8 cellular contexts compared by ENCODE assay signal in genomic region chr6:10555625-10556309, GRCh38. TPM values are rescaled to one million over a fixed set of nuclear protein-coding genes. Genes with fewer than 3 reads are reported as not detected.
DNase-seq lines count a peak whose midpoint lies in the region; ATAC-seq and TF ChIP-seq lines count a peak whose summit lies in the region.

No MANE protein-coding gene starts in this region.

- TF ChIP-seq CTCF in LNCaP clone FGC (IDR thresholded peaks at IDR 0.05; ENCODE audit: control insufficient read depth, extremely low read depth, insufficient read depth) = no peak

- peak overlapping the region; percentile 44 for H3K4me3 ChIP-seq in LNCaP clone FGC (ENCODE audit: low read depth, low read length)

- no peak for ATAC-seq in HG03354 (IDR thresholded peaks at IDR 0.05; ENCODE audit: poor library complexity, severe bottlenecking, unreplicated experiment)

- DNase-seq in LNCaP clone FGC (ENCODE audit: low read depth) (peak; percentile 37), T1000 (lab: John Stamatoyannopoulos, UW) (peak; percentile 11), globus pallidus (ENCODE audit: low spot score) (peak; percentile 62), occipital lobe (lab: John Stamatoyannopoulos, UW) (peak; percentile 34), RPMI8226 (no peak), SKM-1 treated with dmso at 0.1 percent for 144 hours (lab: John Stamatoyannopoulos, UW; ENCODE audit: unreplicated experiment) (no peak)
- no peak for DNase-seq in stimulated activated CD4-positive, alpha-beta T cell treated with anti-CD3 and anti-CD28 coated beads, Interleukin-4, amount 100 ng/mL, for 4 hours

RNA-seq across cellular contexts. Expression of gene GCNT2, which starts 34.6 kb away (rescaled TPM):
- 14.8 TPM for total RNA-seq in occipital lobe

Comparison
In these comparisons a context has a peak if more than half of its experiments do, and no peak if none do; other contexts are left out.
1. DNase-seq: peak in LNCaP clone FGC (single experiment), T1000 (single experiment), globus pallidus (single experiment) and occipital lobe (single experiment); none in RPMI8226 (single experiment), stimulated activated CD4-positive, alpha-beta T cell treated with anti-CD3 and anti-CD28 coated beads, Interleukin-4, amount 100 ng/mL, for 4 hours (0 of 2) and SKM-1 treated with dmso at 0.1 percent for 144 hours (single experiment).